In the genomic region with DNA sequence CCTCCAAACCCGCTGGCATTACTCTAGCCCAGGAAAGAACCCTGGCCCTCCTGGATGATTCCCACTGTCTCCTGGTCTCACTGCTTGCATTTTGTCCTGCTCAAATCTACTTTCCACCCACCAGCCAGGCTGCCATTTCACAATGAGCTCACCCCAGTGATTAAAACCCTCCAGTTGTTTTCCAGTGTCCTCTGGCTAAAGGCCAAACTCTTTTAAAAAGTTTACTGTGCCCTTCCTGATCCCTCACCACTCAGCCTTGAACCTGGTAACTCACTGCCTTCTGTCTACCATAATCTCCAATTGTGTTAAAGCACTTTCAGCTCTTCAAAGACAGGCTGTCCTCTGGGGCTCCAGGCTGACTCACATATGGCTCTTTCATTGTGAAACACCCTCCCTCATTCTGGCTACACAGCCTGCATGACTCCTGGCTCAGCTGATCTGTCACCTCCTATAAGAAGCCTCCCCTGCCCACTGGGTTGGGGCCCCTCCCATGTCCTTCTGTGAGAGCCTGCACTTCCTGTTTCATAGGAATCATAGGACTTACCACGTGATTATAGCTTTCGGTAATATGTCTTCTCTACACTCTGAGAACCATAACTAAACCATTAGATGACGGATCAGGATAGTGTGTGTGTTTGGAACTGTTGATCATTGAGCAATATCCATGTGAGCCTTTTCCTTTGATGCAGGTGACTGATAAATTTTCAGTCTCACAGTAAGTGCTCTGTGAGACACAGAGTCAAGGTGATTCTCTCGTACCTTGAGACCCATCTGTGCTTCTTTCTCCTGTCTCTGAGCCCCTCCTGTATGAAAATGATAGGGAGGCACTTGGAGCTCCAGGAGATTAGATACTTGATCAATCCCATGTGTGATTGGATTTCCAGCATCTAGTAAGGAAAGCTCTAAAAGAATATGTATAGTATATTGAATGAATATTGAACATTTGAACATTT, we compare ENCODE assay signal across 8 cellular contexts.
A peak's percentile ranks its signal among the peaks of the same experiment; 100 is the strongest.
DNase-seq lines count a peak whose midpoint lies in the region; ATAC-seq and TF ChIP-seq lines count a peak whose summit lies in the region.

No MANE protein-coding gene starts in this region.

- no peak overlapping the region for H3K4me3 Mint-ChIP-seq in activated T-cell treated with anti-CD3 and anti-CD28 coated beads, Interleukin-2, amount 50 U/mL, for 4 hours

- H3K9me3 ChIP-seq in left ventricle myocardium inferior (replicated peaks) = no peaks in the 10 kb centered on the region

- no peaks in the 10 kb centered on the region for H3K36me3 Mint-ChIP-seq in activated T-cell treated with anti-CD3 and anti-CD28 coated beads, Interleukin-2, amount 50 U/mL, for 4 hours (ENCODE audit: insufficient read depth)

- no peaks in the 10 kb centered on the region for H3K4me1 ChIP-seq in left ventricle myocardium inferior

- H3K9me3 Mint-ChIP-seq in activated T-cell treated with anti-CD3 and anti-CD28 coated beads, Interleukin-2, amount 50 U/mL, for 4 hours = no peaks in the 10 kb centered on the region

- TF ChIP-seq CTCF in AG09309 (IDR thresholded peaks at IDR 0.05; ENCODE audit: control insufficient read depth, insufficient read depth, low read depth, low read length, missing control alignments) = no peak
- TF ChIP-seq CTCF in GM20000 (IDR thresholded peaks at IDR 0.05; ENCODE audit: extremely low read depth, missing control alignments) = no peak
- no peak for TF ChIP-seq CTCF in left ventricle myocardium inferior (IDR thresholded peaks at IDR 0.05; ENCODE audit: borderline replicate concordance)

- no peaks in the 10 kb centered on the region for H3K36me3 ChIP-seq in left ventricle myocardium inferior

- DNase-seq in AG09309 (ENCODE audit: low read depth) (peak; percentile 76), GM20000 (ENCODE audit: low spot score) (peak; percentile 11), NAMALWA (ENCODE audit: low spot score) (peak; percentile 7), left ventricle myocardium inferior (peak; percentile 33), NCI-H748 treated with DMSO at 0.1 percent for 48 hours (lab: John Stamatoyannopoulos, UW) (no peak)
- DNase-seq in activated T-cell treated with anti-CD3 and anti-CD28 coated beads, Interleukin-2, amount 50 U/mL, for 4 hours = no peak
- DNase-seq in stimulated activated CD8-positive, alpha-beta memory T cell treated with anti-CD3 and anti-CD28 coated beads, Interleukin-12 subunit alpha, Interleukin-12 subunit beta, amount 100 ng/mL, for 24 hours (ENCODE audit: extremely low read depth) = peak; percentile 33

- H3K4me1 Mint-ChIP-seq in activated T-cell treated with anti-CD3 and anti-CD28 coated beads, Interleukin-2, amount 50 U/mL, for 4 hours (ENCODE audit: low read depth) = no peaks in the 10 kb centered on the region

- H3K27me3 ChIP-seq in left ventricle myocardium inferior (ENCODE audit: low read depth) = no peaks in the 10 kb centered on the region

- intact Hi-C loops in left ventricle myocardium inferior (cut with micrococcal nuclease) = no loop called here

- no peaks in the 10 kb centered on the region for H3K27me3 Mint-ChIP-seq in activated T-cell treated with anti-CD3 and anti-CD28 coated beads, Interleukin-2, amount 50 U/mL, for 4 hours (ENCODE audit: low read depth)

- H3K27ac ChIP-seq in left ventricle myocardium inferior (replicated peaks) = no peak overlapping the region

- H3K4me3 ChIP-seq in AG09309 (ENCODE audit: control insufficient read depth, low read depth, low read length) (no peak overlapping the region), left ventricle myocardium inferior (no peak overlapping the region)

- peak; percentile 99 to 100 for ATAC-seq in activated T-cell treated with anti-CD3 and anti-CD28 coated beads, Interleukin-2, amount 50 U/mL, for 4 hours
- no peak for ATAC-seq in HG03025 (IDR thresholded peaks at IDR 0.05; ENCODE audit: low FRiP score, unreplicated experiment)

Comparison
In these comparisons a context has a peak if more than half of its experiments do, and no peak if none do; other contexts are left out.
1. DNase-seq: peak in AG09309 (single experiment), GM20000 (single experiment), NAMALWA (single experiment), left ventricle myocardium inferior (single experiment) and stimulated activated CD8-positive, alpha-beta memory T cell treated with anti-CD3 and anti-CD28 coated beads, Interleukin-12 subunit alpha, Interleukin-12 subunit beta, amount 100 ng/mL, for 24 hours (single experiment); none in activated T-cell treated with anti-CD3 and anti-CD28 coated beads, Interleukin-2, amount 50 U/mL, for 4 hours (single experiment) and NCI-H748 treated with DMSO at 0.1 percent for 48 hours (single experiment).